ENCODE assay signal across 1 cellular context in genomic region chr19:12825259-12826131, GRCh38.
TF ChIP-seq lines count a peak whose summit lies in the region.

No MANE protein-coding gene starts in this region.

TF ChIP-seq in HepG2, 621 proteins besides CTCF, POLR2A, EP300 and RAD21 (continued from another document):
- 0 out of 2 replicates have a peak, but pooled peaks have one; percentile 67 for TF ChIP-seq MXD3 (CRISPR knock-in tag; IDR thresholded peaks at IDR 0.05)
- no peak for TF ChIP-seq HNRNPUL1 (IDR thresholded peaks at IDR 0.05; ENCODE audit: low read depth, low read length)
- peak; percentile 63 for TF ChIP-seq HNRNPLL (IDR thresholded peaks at IDR 0.05; ENCODE audit: low read depth, low read length, poor library complexity, severe bottlenecking)
- TF ChIP-seq TAF15 (IDR thresholded peaks at IDR 0.05; ENCODE audit: low read depth, low read length, poor library complexity, severe bottlenecking): peak; percentile 44
- no peak for TF ChIP-seq ZNF839 (CRISPR knock-in tag; IDR thresholded peaks at IDR 0.05; ENCODE audit: borderline replicate concordance)
- no peak for TF ChIP-seq XBP1 (CRISPR knock-in tag; IDR thresholded peaks at IDR 0.05)
- peak; percentile 50; the same call in 1 of the 2 replicates for TF ChIP-seq GATAD2A (CRISPR knock-in tag; IDR thresholded peaks at IDR 0.05)
- TF ChIP-seq ZFP91 (CRISPR knock-in tag; IDR thresholded peaks at IDR 0.05; ENCODE audit: borderline replicate concordance): 0 out of 2 replicates have a peak, but pooled peaks have one; percentile 48
- peak; percentile 79; the same call in 1 of the 2 replicates for TF ChIP-seq ERF (CRISPR knock-in tag; IDR thresholded peaks at IDR 0.05)
- TF ChIP-seq TBX2 (CRISPR knock-in tag; IDR thresholded peaks at IDR 0.05; ENCODE audit: borderline replicate concordance): no peak; the same call in 1 of the 2 replicates
- TF ChIP-seq HNF1B (CRISPR knock-in tag; IDR thresholded peaks at IDR 0.05): 0 out of 2 replicates have a peak, but pooled peaks have one; percentile 24
- TF ChIP-seq ZNF605 (CRISPR knock-in tag; IDR thresholded peaks at IDR 0.05): peak; percentile 28; the same call in 1 of the 2 replicates
- TF ChIP-seq GPBP1L1 (CRISPR knock-in tag; IDR thresholded peaks at IDR 0.05): no peak
- TF ChIP-seq ZFY (CRISPR knock-in tag; IDR thresholded peaks at IDR 0.05): peak; percentile 45; the same call in 1 of the 2 replicates
- peak; percentile 56; the same call in 1 of the 2 replicates for TF ChIP-seq POGK (CRISPR knock-in tag; conservative IDR thresholded peaks at IDR 0.05)
- 0 out of 2 replicates have a peak, but pooled peaks have one; percentile 41 for TF ChIP-seq MED1 (CRISPR knock-in tag; IDR thresholded peaks at IDR 0.05)
- TF ChIP-seq KLF6 (CRISPR knock-in tag; IDR thresholded peaks at IDR 0.05): 0 out of 2 replicates have a peak, but pooled peaks have one; percentile 37
- no peak for TF ChIP-seq HCFC1 (IDR thresholded peaks at IDR 0.05; ENCODE audit: low read depth, low read length)
- peak; percentile 74 to 85 for TF ChIP-seq HMGXB4 (CRISPR knock-in tag; IDR thresholded peaks at IDR 0.05; ENCODE audit: borderline replicate concordance in 1 of 2, low read depth in 1 of 2)
- no peak for TF ChIP-seq JUND (CRISPR knock-in tag; IDR thresholded peaks at IDR 0.05)
- TF ChIP-seq KAT8 (CRISPR knock-in tag; IDR thresholded peaks at IDR 0.05): 0 out of 2 replicates have a peak, but pooled peaks have one; percentile 33
- no peak for TF ChIP-seq MTF1 (CRISPR knock-in tag; IDR thresholded peaks at IDR 0.05)
- TF ChIP-seq FOXK1 (CRISPR knock-in tag; IDR thresholded peaks at IDR 0.05; ENCODE audit: borderline replicate concordance, low read depth): peak; percentile 29; the same call in 1 of the 2 replicates
